ENCODE assay signal across 7 cellular contexts in the genomic region with DNA sequence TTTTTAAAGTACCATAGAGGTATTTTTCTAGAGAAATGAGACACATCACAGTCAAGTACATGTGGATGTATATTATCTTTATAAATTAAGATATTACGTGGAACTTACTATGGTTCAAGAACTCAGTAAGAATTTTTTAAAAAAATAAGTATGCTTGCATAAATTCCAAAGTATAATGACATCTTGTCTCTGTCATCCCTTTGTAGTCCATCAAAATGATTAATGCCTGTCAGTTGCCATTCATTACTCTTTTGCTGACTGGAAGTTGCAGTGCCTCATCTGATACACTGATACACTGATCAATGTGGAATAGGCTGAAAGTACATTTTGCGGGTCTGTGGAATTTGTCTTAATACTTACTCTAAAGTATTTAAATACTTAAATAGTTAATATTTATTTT.
"Had no signal": no experiment of that assay in that cellular context is flagged by ENCODE, and none has a peak within 500 bp of the region (broad histone marks: within the 10 kb centered on the region; RNA-seq: fewer than 3 reads in every experiment).

No MANE protein-coding gene starts in this region.

- ATAC-seq: GM12878 had no signal

- H3K4me3 ChIP-seq: GM12878 had no signal

- DNase-seq: GDM1, GF-D8 had no signal

- FAIRE-seq: GM12878, GM12891, GM12892, GM18507, GM19239 had no signal
